In genomic region chr20:64279826-64280459, GRCh38 we compare ENCODE assay signal across 1 cellular context.
TF ChIP-seq lines count a peak whose summit lies in the region.

No MANE protein-coding gene starts in this region.

TF ChIP-seq in IMR-90, 13 proteins besides CTCF, POLR2A, EP300 and RAD21 (continued from another document):
- TF ChIP-seq ELK1 (IDR thresholded peaks at IDR 0.05; ENCODE audit: borderline replicate concordance, low read depth, low read length) (no peak), RCOR1 (IDR thresholded peaks at IDR 0.05; ENCODE audit: insufficient replicate concordance, low read length) (no peak), MXI1 (IDR thresholded peaks at IDR 0.05; ENCODE audit: borderline replicate concordance, low read depth, low read length) (no peak)
